Comparison of ENCODE assay signal across 16 cellular contexts in genomic region chr20:62413896-62414481, GRCh38. TPM values are rescaled to one million over a fixed set of nuclear protein-coding genes. Genes with fewer than 3 reads are reported as not detected.
DNase-seq lines count a peak whose midpoint lies in the region; ATAC-seq and TF ChIP-seq lines count a peak whose summit lies in the region.
"Had no signal": no experiment of that assay in that cellular context is flagged by ENCODE, and none has a peak within 500 bp of the region (broad histone marks: within the 10 kb centered on the region; RNA-seq: fewer than 3 reads in every experiment).

No MANE protein-coding gene starts in this region.

- TF ChIP-seq CTCF in DND-41 (IDR thresholded peaks at IDR 0.05; ENCODE audit: borderline replicate concordance, extremely low read depth, low read length, poor library complexity, severe bottlenecking), result peak; percentile 14
- peak; percentile 26 for TF ChIP-seq CTCF in astrocyte of the cerebellum (IDR thresholded peaks at IDR 0.05; ENCODE audit: low read depth, low read length, missing control alignments)
- no peak for TF ChIP-seq CTCF in GM10248 (IDR thresholded peaks at IDR 0.05; ENCODE audit: control extremely low read depth, extremely low read depth, low read depth, missing control alignments)

- H3K79me2 ChIP-seq in DND-41 (ENCODE audit: insufficient read depth, low read length), result no peaks in the 10 kb centered on the region

- H3K27me3 ChIP-seq in DND-41 (ENCODE audit: insufficient read depth, low read length, poor library complexity), result no peaks in the 10 kb centered on the region
- H3K27me3 ChIP-seq: adrenal gland had no signal

- no peak overlapping the region for H3K4me3 ChIP-seq in DND-41 (ENCODE audit: low read depth in 1 of 2, low read length in 2 of 2)
- H3K4me3 ChIP-seq in astrocyte of the cerebellum (ENCODE audit: low read depth, low read length), result no peak overlapping the region
- H3K4me3 ChIP-seq: adrenal gland had no signal

- H4K20me1 ChIP-seq in DND-41 (ENCODE audit: insufficient read depth, low read length), result peaks cover 8% of the 10 kb centered on the region; the same call in 1 of the 2 replicates

- CTCF ChIA-PET in GM10248 (lab: Yijun Ruan, JAX), result interaction anchor here (0.9 kb wide), 1 partner anchor 113 kb away, joined by 3 read pairs; no protein-coding TSS in a partner anchor

- no peak for ATAC-seq in DND-41 (ENCODE audit: insufficient read depth, low read depth)
- ATAC-seq: activated T-cell treated with anti-CD3 and anti-CD28 coated beads, Interleukin-2, amount 50 U/mL, for 4 hours; CD8-positive, alpha-beta T cell; naive thymus-derived CD4-positive, alpha-beta T cell had no signal

- POLR2A ChIA-PET in GM10248 (lab: Yijun Ruan, JAX), result interaction anchor here (0.5 kb wide), 1 partner anchor 14 kb away, joined by 6 read pairs; no protein-coding TSS in a partner anchor

- no peaks in the 10 kb centered on the region for H3K36me3 ChIP-seq in DND-41 (ENCODE audit: insufficient read depth, low read length)
- H3K36me3 ChIP-seq: adrenal gland had no signal

- H3K9me3 ChIP-seq in DND-41 (ENCODE audit: insufficient read depth, low read length, severe bottlenecking), result no peaks in the 10 kb centered on the region
- H3K9me3 ChIP-seq: adrenal gland had no signal

- no peak overlapping the region for H2AFZ ChIP-seq in DND-41 (ENCODE audit: low read depth, low read length)

- no peak overlapping the region for H3K4me2 ChIP-seq in DND-41 (ENCODE audit: insufficient read depth, low read length)

- no peak overlapping the region for H3K9ac ChIP-seq in DND-41 (ENCODE audit: low read depth, low read length)

- DNase-seq in DND-41 (no peak), HT1080 (ENCODE audit: low read depth) (peak; percentile 15), astrocyte of the cerebellum (ENCODE audit: low read depth) (no peak), myocyte (ENCODE audit: low read depth) (peak; percentile 68), GM10248 (ENCODE audit: extremely low spot score) (no peak), NCI-H1092 (lab: John Stamatoyannopoulos, UW) (no peak), DMS153 treated with DMSO at 0.1 percent for 48 hours (lab: John Stamatoyannopoulos, UW; ENCODE audit: unreplicated experiment) (no peak), RKO (ENCODE audit: low spot score) (no peak)
- DNase-seq: activated CD4-positive, alpha-beta T cell treated with anti-CD3 and anti-CD28 coated beads for 1 hour; activated T-cell treated with anti-CD3 and anti-CD28 coated beads, Interleukin-2, amount 50 U/mL, for 4 hours; adrenal gland; CD8-positive, alpha-beta T cell; foreskin fibroblast; naive thymus-derived CD4-positive, alpha-beta T cell; NCI-H1436; NCI-H524 treated with DMSO at 0.1 percent for 48 hours had no signal

- H3K4me1 ChIP-seq in DND-41 (ENCODE audit: insufficient read depth, low read length), result peaks cover 7% of the 10 kb centered on the region

- no peak overlapping the region for H3K27ac ChIP-seq in DND-41 (ENCODE audit: low read length)
- H3K27ac ChIP-seq: adrenal gland had no signal

- in situ Hi-C loops in astrocyte of the cerebellum (cut with HindIII; ENCODE audit: low sequenced_read_pairs), result no loop called here

RNA-seq across cellular contexts. Expression of gene CABLES2, which starts 6.9 kb away (rescaled TPM):
- total RNA-seq in HT1080 (2014; rRNA removed; shearing (Covaris generic)), result 2.9 and 3.3 TPM in 2 replicates
- polyA plus RNA-seq in HT1080 (2015; cell fraction: cytosol; rRNA removed), result 3.4 and 3.5 TPM in 2 replicates
- polyA plus RNA-seq in HT1080 (2015; cell fraction: nucleus; rRNA removed), result 1.3 and 1.7 TPM in 2 replicates
- total RNA-seq in myocyte, result 3.8 and 4.4 TPM in 2 replicates
- polyA plus RNA-seq in myocyte (2012), result 4.1 TPM

RNA-seq across cellular contexts. Expression of gene RBBP8NL, which starts 13.3 kb away (rescaled TPM):
- total RNA-seq in HT1080 (2014; rRNA removed; shearing (Covaris generic)), result not detected in 2 replicates
- not detected in 2 replicates for polyA plus RNA-seq in HT1080 (2015; cell fraction: cytosol; rRNA removed)
- not detected in 2 replicates for polyA plus RNA-seq in HT1080 (2015; cell fraction: nucleus; rRNA removed)
- 0.05 and 0.10 TPM in 2 replicates for total RNA-seq in myocyte
- polyA plus RNA-seq in myocyte (2012), result not detected
- total RNA-seq: activated T-cell treated with anti-CD3 and anti-CD28 coated beads, Interleukin-2, amount 50 U/mL, for 4 hours; adrenal gland; CD8-positive, alpha-beta T cell; naive thymus-derived CD4-positive, alpha-beta T cell had no signal
- polyA plus RNA-seq: adrenal gland; naive thymus-derived CD4-positive, alpha-beta T cell had no signal

RNA-seq across cellular contexts. Expression of gene RPS21, which starts 27.1 kb away (rescaled TPM):
- 2,418 and 4,004 TPM in 2 replicates for total RNA-seq in HT1080 (2014; rRNA removed; shearing (Covaris generic))
- 4,730 and 10,179 TPM in 2 replicates for polyA plus RNA-seq in HT1080 (2015; cell fraction: cytosol; rRNA removed)
- polyA plus RNA-seq in HT1080 (2015; cell fraction: nucleus; rRNA removed), result 1,191 and 1,926 TPM in 2 replicates
- 610 and 2,016 TPM in 2 replicates for total RNA-seq in myocyte
- 2,121 TPM for polyA plus RNA-seq in myocyte (2012)

RNA-seq across cellular contexts. Expression of gene LAMA5, which starts 46.9 kb away (rescaled TPM):
- 12.1 and 20.1 TPM in 2 replicates for total RNA-seq in HT1080 (2014; rRNA removed; shearing (Covaris generic))
- 13.4 and 16.2 TPM in 2 replicates for polyA plus RNA-seq in HT1080 (2015; cell fraction: cytosol; rRNA removed)
- 181 and 184 TPM in 2 replicates for polyA plus RNA-seq in HT1080 (2015; cell fraction: nucleus; rRNA removed)
- total RNA-seq in myocyte, result 90.5 and 173 TPM in 2 replicates
- polyA plus RNA-seq in myocyte (2012), result 82.7 TPM
- polyA plus RNA-seq: naive thymus-derived CD4-positive, alpha-beta T cell had no signal

Comparison
In these comparisons a context has a peak if more than half of its experiments do, and no peak if none do; other contexts are left out.
1. DNase-seq: peak in HT1080 (single experiment) and myocyte (single experiment); none in DND-41 (single experiment), astrocyte of the cerebellum (single experiment), GM10248 (single experiment), NCI-H1092 (single experiment), DMS153 treated with DMSO at 0.1 percent for 48 hours (single experiment) and RKO (single experiment).